In genomic region chr7:133937786-133938185, GRCh38 we compare ENCODE assay signal across 23 cellular contexts.
DNase-seq lines count a peak whose midpoint lies in the region; ATAC-seq, FAIRE-seq and TF ChIP-seq lines count a peak whose summit lies in the region.
"Had no signal": no experiment of that assay in that cellular context is flagged by ENCODE, and none has a peak within 500 bp of the region (broad histone marks: within the 10 kb centered on the region; RNA-seq: fewer than 3 reads in every experiment).

No MANE protein-coding gene starts in this region.

- TF ChIP-seq RAD21 in A549 (conservative IDR thresholded peaks at IDR 0.05 in 1 of 2, IDR thresholded peaks at IDR 0.05 in 1 of 2): no peak

- 91% methylated on average over 6 of the region's 6 CpGs for WGBS in A549 (ENCODE audit: missing lambda C conversion rate)

- no peak overlapping the region for H2AFZ ChIP-seq in astrocyte (ENCODE audit: low read depth, low read length)

- no peak overlapping the region for H3K4me2 ChIP-seq in A549
- H3K4me2 ChIP-seq in astrocyte (ENCODE audit: low read length): no peak overlapping the region
- H3K4me2 ChIP-seq: BLaER1 treated with 17β-estradiol and CSF1 and Interleukin-3, amounts not matched to agents 10 nM and 100 nM had no signal

- H3K27ac ChIP-seq in A549 (no peak overlapping the region), astrocyte (ENCODE audit: low read depth, low read length) (no peak overlapping the region)
- H3K27ac ChIP-seq: 22Rv1; BLaER1 treated with 17β-estradiol and CSF1 and Interleukin-3, amounts not matched to agents 10 nM and 100 nM had no signal

- no peaks in the 10 kb centered on the region for H3K36me3 ChIP-seq in astrocyte (ENCODE audit: insufficient read depth, low read length)
- H3K36me3 ChIP-seq: HAP-1 had no signal

- no peak overlapping the region for H3K4me3 ChIP-seq in A549
- H3K4me3 ChIP-seq in astrocyte (ENCODE audit: insufficient read depth, low read depth, low read length): no peak overlapping the region
- no peak overlapping the region for H3K4me3 ChIP-seq in fibroblast of mammary gland (ENCODE audit: control insufficient read depth, low read depth, low read length)
- H3K4me3 ChIP-seq: BLaER1 treated with 17β-estradiol and CSF1 and Interleukin-3, amounts not matched to agents 10 nM and 100 nM; GM12878; HAP-1 had no signal

- no peak overlapping the region for H3K9ac ChIP-seq in astrocyte (ENCODE audit: low read length)
- H3K9ac ChIP-seq: BLaER1 treated with 17β-estradiol and CSF1 and Interleukin-3, amounts not matched to agents 10 nM and 100 nM had no signal

- no peak for TF ChIP-seq POLR2A in A549 (IDR thresholded peaks at IDR 0.05; ENCODE audit: low read length)

- ATAC-seq in A549: no peak
- ATAC-seq in HG03159 (IDR thresholded peaks at IDR 0.05; ENCODE audit: unreplicated experiment): no peak
- ATAC-seq in HG03469 (IDR thresholded peaks at IDR 0.05; ENCODE audit: unreplicated experiment): no peak
- ATAC-seq: GM12878 had no signal

- TF ChIP-seq CTCF in A549 (IDR thresholded peaks at IDR 0.05) (no peak), astrocyte (IDR thresholded peaks at IDR 0.05; ENCODE audit: insufficient read depth, low read depth, low read length) (no peak), fibroblast of mammary gland (conservative IDR thresholded peaks at IDR 0.05; ENCODE audit: control insufficient read depth, insufficient read depth, low read depth, low read length) (no peak)

- no peak overlapping the region for H3K4me3 Mint-ChIP-seq in astrocyte (ENCODE audit: unreplicated experiment)
- H3K4me3 Mint-ChIP-seq: CD14-positive monocyte; CD4-positive, alpha-beta T cell; CD8-positive, alpha-beta memory T cell had no signal

- H3K9me3 ChIP-seq in A549 (no peaks in the 10 kb centered on the region), astrocyte (ENCODE audit: insufficient read depth, low read depth, low read length) (no peaks in the 10 kb centered on the region)
- H3K9me3 ChIP-seq: BE2C; BLaER1 treated with 17β-estradiol and CSF1 and Interleukin-3, amounts not matched to agents 10 nM and 100 nM; HAP-1 had no signal

- POLR2A ChIA-PET in A549 (lab: Yijun Ruan, JAX): no interaction called here

- peaks cover 6% of the 10 kb centered on the region for H3K36me3 Mint-ChIP-seq in astrocyte (ENCODE audit: low read depth, unreplicated experiment)

- no peaks in the 10 kb centered on the region for H3K27me3 Mint-ChIP-seq in astrocyte (ENCODE audit: low read depth, unreplicated experiment)
- H3K27me3 Mint-ChIP-seq: CD4-positive, alpha-beta T cell; CD8-positive, alpha-beta memory T cell had no signal

- FAIRE-seq in A549 (lab: Jason Lieb, UNC): peak; percentile 54
- no peak for FAIRE-seq in astrocyte (lab: Jason Lieb, UNC)
- FAIRE-seq: D721Med, GM12878, H54 had no signal

- H3K27ac Mint-ChIP-seq in astrocyte (ENCODE audit: unreplicated experiment): no peak overlapping the region
- H3K27ac Mint-ChIP-seq: CD14-positive monocyte; CD4-positive, alpha-beta T cell; CD8-positive, alpha-beta memory T cell had no signal

- no peaks in the 10 kb centered on the region for H3K79me2 ChIP-seq in astrocyte (ENCODE audit: insufficient read depth, low read length)

- H4K20me1 ChIP-seq in astrocyte (ENCODE audit: insufficient read depth, low read length): no peaks in the 10 kb centered on the region
- H4K20me1 ChIP-seq: BLaER1 treated with 17β-estradiol and CSF1 and Interleukin-3, amounts not matched to agents 10 nM and 100 nM had no signal

- CTCF ChIA-PET in A549 (lab: Yijun Ruan, JAX): interaction anchor here (1.0 to 1.3 kb wide), 2 partner anchors 10 to 483 kb away, joined by 3 to 4 read pairs; no protein-coding TSS in a partner anchor

- H3K4me1 ChIP-seq in A549 (peaks cover 9% of the 10 kb centered on the region; the same call in 2 of the 3 replicates), astrocyte (ENCODE audit: insufficient read depth, low read length) (peaks cover 9% of the 10 kb centered on the region)
- H3K4me1 ChIP-seq: BLaER1 treated with 17β-estradiol and CSF1 and Interleukin-3, amounts not matched to agents 10 nM and 100 nM had no signal

- DNase-seq in A549 (ENCODE audit: low read depth in 1 of 2, low spot score in 1 of 2) (no peak), astrocyte (ENCODE audit: low read depth) (peak; percentile 51), fibroblast of mammary gland (ENCODE audit: low read depth) (peak; percentile 14), ecto neural progenitor cell (ENCODE audit: low spot score) (no peak)
- DNase-seq: ACHN; AML-193; BE2C; CD4-positive, alpha-beta T cell; CD8-positive, alpha-beta memory T cell; DMS 273 treated with DMSO at 0.1 percent for 48 hours; DMS79; EL; GDM1; GOT3 had no signal

- H3K4me1 Mint-ChIP-seq in astrocyte (ENCODE audit: low read depth, unreplicated experiment): peaks cover 15% of the 10 kb centered on the region
- H3K4me1 Mint-ChIP-seq: CD14-positive monocyte; CD8-positive, alpha-beta memory T cell had no signal

- H3K9me3 Mint-ChIP-seq in astrocyte (ENCODE audit: unreplicated experiment): no peaks in the 10 kb centered on the region
- H3K9me3 Mint-ChIP-seq: CD14-positive monocyte; CD4-positive, alpha-beta T cell; CD8-positive, alpha-beta memory T cell had no signal

- no peak for TF ChIP-seq EP300 in A549 (IDR thresholded peaks at IDR 0.05)

- H3K27me3 ChIP-seq in astrocyte (ENCODE audit: insufficient read depth, low read length): no peaks in the 10 kb centered on the region
- H3K27me3 ChIP-seq: BE2C; BLaER1 treated with 17β-estradiol and CSF1 and Interleukin-3, amounts not matched to agents 10 nM and 100 nM had no signal

TF ChIP-seq in A549, 52 proteins besides CTCF, POLR2A, EP300 and RAD21:
- no peak for TF ChIP-seq FOSL2 (IDR thresholded peaks at IDR 0.05)
- TF ChIP-seq FOSL2 (CRISPR knock-in tag; IDR thresholded peaks at IDR 0.05): no peak
- no peak for TF ChIP-seq E2F6 (IDR thresholded peaks at IDR 0.05; ENCODE audit: borderline replicate concordance, low read depth)
- no peak for TF ChIP-seq RARB (CRISPR knock-in tag; IDR thresholded peaks at IDR 0.05)
- no peak for TF ChIP-seq REST (IDR thresholded peaks at IDR 0.05)
- no peak for TF ChIP-seq NR3C1 (IDR thresholded peaks at IDR 0.05)
- TF ChIP-seq CHD4 (IDR thresholded peaks at IDR 0.05; ENCODE audit: borderline replicate concordance): no peak
- no peak for TF ChIP-seq CEBPB (IDR thresholded peaks at IDR 0.05)
- TF ChIP-seq HDAC2 (IDR thresholded peaks at IDR 0.05): no peak
- no peak for TF ChIP-seq USF2 (IDR thresholded peaks at IDR 0.05)
- TF ChIP-seq HOXA7 (CRISPR knock-in tag; IDR thresholded peaks at IDR 0.05): no peak

Comparison
In these comparisons a context has a peak if more than half of its experiments do, and no peak if none do; other contexts are left out.
1. DNase-seq: peak in astrocyte (single experiment) and fibroblast of mammary gland (single experiment); none in A549 (0 of 2) and ecto neural progenitor cell (single experiment).